In the genomic region with DNA sequence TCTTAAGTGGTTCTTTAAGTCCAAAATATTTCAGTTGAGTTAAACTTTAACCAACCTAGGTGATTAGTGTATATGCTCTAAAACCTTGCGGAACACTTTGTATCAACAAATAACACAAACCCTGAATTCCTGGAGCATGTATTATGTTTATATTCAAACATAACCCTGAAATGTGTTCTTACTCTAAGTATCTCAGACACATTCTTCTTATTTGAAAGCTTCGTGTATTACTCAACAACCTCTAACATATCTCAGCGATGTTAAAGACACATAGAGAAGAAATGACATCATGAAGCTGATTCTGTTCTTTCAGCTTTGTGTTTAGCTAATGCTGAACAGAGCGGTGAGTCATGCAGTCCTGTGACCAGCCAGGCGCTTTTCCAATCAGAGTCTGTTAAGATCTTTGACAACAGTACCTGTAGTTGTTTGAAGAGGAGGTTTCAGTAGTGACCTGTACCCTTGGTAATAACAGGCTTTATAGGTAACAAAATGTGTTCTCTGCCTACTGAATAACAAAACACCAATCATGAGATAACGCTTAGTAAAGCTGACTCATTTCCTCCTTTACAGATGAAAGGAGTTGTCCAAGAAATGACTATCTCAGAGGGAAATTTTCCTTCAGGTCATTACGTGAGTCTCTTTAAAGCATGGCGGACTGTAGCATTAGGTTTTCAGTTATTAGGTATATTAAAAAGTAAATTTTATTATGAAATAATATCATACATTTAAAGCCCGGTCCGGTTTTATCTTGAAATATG, we compare ENCODE assay signal across 8 cellular contexts.
DNase-seq lines count a peak whose midpoint lies in the region; ATAC-seq and TF ChIP-seq lines count a peak whose summit lies in the region.

No MANE protein-coding gene starts in this region.

- H3K4me3 ChIP-seq in DND-41 (ENCODE audit: low read depth in 1 of 2, low read length in 2 of 2) = no peak overlapping the region
- H3K4me3 ChIP-seq in left lung = no peak overlapping the region

- DNase-seq in DND-41 = peak; percentile 46
- DNase-seq in HT1080 (ENCODE audit: low read depth) = peak; percentile 99
- DNase-seq in T-helper 22 cell (ENCODE audit: low read depth) = peak; percentile 80
- peak in 1 of 2 donors; percentile 63 for DNase-seq in central memory CD8-positive, alpha-beta T cell (ENCODE audit: low spot score in 2 of 2)
- DNase-seq in left lung = peak; percentile 86 to 90
- peak in 2 of 3 donors; percentile 51 to 66 for DNase-seq in stimulated activated CD4-positive, alpha-beta T cell treated with anti-CD3 and anti-CD28 coated beads, TNF-alpha, amount 100 ng/mL, for 48 hours (ENCODE audit: low read depth in 3 of 3)
- no peak for DNase-seq in DMS79 (lab: John Stamatoyannopoulos, UW)

- H3K4me1 ChIP-seq in DND-41 (ENCODE audit: insufficient read depth, low read length) (peaks cover 35% of the 10 kb centered on the region), left lung (peaks cover 26 to 53% of the 10 kb centered on the region in 2 donors)

- peak overlapping the region; percentile 13; the same call in 1 of the 2 replicates for H2AFZ ChIP-seq in DND-41 (ENCODE audit: low read depth, low read length)

- no peak overlapping the region for H3K4me2 ChIP-seq in DND-41 (ENCODE audit: insufficient read depth, low read length)

- H3K27me3 Mint-ChIP-seq in central memory CD8-positive, alpha-beta T cell = no peaks in the 10 kb centered on the region

- no peaks in the 10 kb centered on the region for H3K9me3 ChIP-seq in DND-41 (ENCODE audit: insufficient read depth, low read length, severe bottlenecking)
- H3K9me3 ChIP-seq in left lung = no peaks in the 10 kb centered on the region

- TF ChIP-seq CTCF in DND-41 (IDR thresholded peaks at IDR 0.05; ENCODE audit: borderline replicate concordance, extremely low read depth, low read length, poor library complexity, severe bottlenecking) (no peak), left lung (IDR thresholded peaks at IDR 0.05) (no peak)

- peak overlapping the region; percentile 63 for H3K4me3 Mint-ChIP-seq in central memory CD8-positive, alpha-beta T cell

- no peaks in the 10 kb centered on the region for H3K36me3 ChIP-seq in DND-41 (ENCODE audit: insufficient read depth, low read length)
- no peaks in the 10 kb centered on the region for H3K36me3 ChIP-seq in left lung

- H3K27ac Mint-ChIP-seq in central memory CD8-positive, alpha-beta T cell (ENCODE audit: low read depth) = peak overlapping the region; percentile 95

- H3K9me3 Mint-ChIP-seq in central memory CD8-positive, alpha-beta T cell = no peaks in the 10 kb centered on the region

- ATAC-seq in DND-41 (ENCODE audit: insufficient read depth, low read depth) (peak; percentile 76), GM21515 (IDR thresholded peaks at IDR 0.05; ENCODE audit: unreplicated experiment) (peak; percentile 78), left lung (peak; percentile 77)
- peak; percentile 93 for ATAC-seq in central memory CD8-positive, alpha-beta T cell (replicated peaks; ENCODE audit: extremely low read depth, poor library complexity, severe bottlenecking)

- H3K79me2 ChIP-seq in DND-41 (ENCODE audit: insufficient read depth, low read length) = no peaks in the 10 kb centered on the region

- peaks cover 13% of the 10 kb centered on the region for H3K36me3 Mint-ChIP-seq in central memory CD8-positive, alpha-beta T cell (ENCODE audit: insufficient read depth)

- H3K27me3 ChIP-seq in DND-41 (ENCODE audit: insufficient read depth, low read length, poor library complexity) (no peaks in the 10 kb centered on the region), left lung (no peaks in the 10 kb centered on the region)

- H3K4me1 Mint-ChIP-seq in central memory CD8-positive, alpha-beta T cell = peaks cover 44% of the 10 kb centered on the region

- intact Hi-C loops in left lung (cut with DNase I) = loop anchor here in 1 of 2 donors (5.0 kb wide), 1 partner anchor 70 kb away; no protein-coding TSS in a partner anchor

- peak overlapping the region; percentile 25 for H3K27ac ChIP-seq in DND-41 (ENCODE audit: low read length)
- peak overlapping the region; percentile 87 to 95 for H3K27ac ChIP-seq in left lung

- H3K9ac ChIP-seq in DND-41 (ENCODE audit: low read depth, low read length) = no peak overlapping the region

- H4K20me1 ChIP-seq in DND-41 (ENCODE audit: insufficient read depth, low read length) = no peaks in the 10 kb centered on the region
